Comparison of ENCODE assay signal across 9 cellular contexts in the genomic region with DNA sequence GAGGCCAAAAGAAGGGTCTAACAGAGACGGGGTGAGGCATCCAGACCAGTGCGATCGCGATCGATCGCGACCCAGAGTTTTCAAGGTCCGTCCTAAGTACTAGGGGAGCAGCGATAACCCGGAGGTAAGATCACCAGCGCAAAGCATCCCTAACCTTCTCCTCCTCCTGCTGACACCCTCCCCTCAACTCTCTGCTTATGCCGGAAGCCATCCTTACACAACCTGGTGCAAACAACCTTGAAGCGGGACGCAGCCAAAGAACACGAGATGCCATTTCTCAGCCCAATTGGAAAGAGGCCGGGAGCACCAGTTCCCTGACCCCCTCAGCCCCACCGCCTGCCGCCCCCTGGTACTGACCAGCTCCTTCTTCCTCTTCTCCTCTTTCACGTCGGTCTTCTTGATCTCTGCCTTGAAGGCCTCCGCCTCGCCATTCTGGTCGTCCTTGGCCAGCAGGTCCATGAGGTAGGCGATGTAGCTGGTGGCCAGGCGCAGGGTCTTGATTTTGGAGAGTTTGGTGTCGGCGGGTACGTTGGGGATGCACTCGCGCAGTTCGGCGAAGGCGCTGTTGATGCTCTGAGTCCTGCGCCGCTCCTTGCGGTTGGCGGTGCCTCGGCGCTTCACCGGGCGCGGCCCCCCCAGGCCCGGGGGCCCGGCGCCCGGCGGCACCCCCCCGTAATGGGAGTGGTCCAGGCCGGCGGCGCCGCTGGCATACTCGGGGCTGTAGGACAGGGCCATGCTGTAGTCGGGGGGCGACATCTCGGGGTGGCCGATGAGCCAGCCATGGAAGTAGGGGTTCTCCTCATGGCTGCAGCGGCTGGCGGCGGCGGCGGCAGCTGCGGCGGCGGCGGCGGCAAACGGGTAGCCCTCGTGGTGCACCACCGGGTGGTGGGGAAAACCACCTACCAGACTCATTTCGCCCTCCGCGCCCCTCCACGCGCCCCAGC. TPM values are rescaled to one million over a fixed set of nuclear protein-coding genes. Genes with fewer than 3 reads are reported as not detected.
A peak's percentile ranks its signal among the peaks of the same experiment; 100 is the strongest.
DNase-seq lines count a peak whose midpoint lies in the region; ATAC-seq and TF ChIP-seq lines count a peak whose summit lies in the region.
"Had no signal": no experiment of that assay in that cellular context is flagged by ENCODE, and none has a peak within 500 bp of the region (broad histone marks: within the 10 kb centered on the region; RNA-seq: fewer than 3 reads in every experiment).

No MANE protein-coding gene starts in this region.

- ATAC-seq in body of pancreas (peak; percentile 12), GM18873 (IDR thresholded peaks at IDR 0.05; ENCODE audit: low FRiP score, unreplicated experiment) (no peak), lower lobe of right lung (no peak)

- TF ChIP-seq POLR2A in body of pancreas (IDR thresholded peaks at IDR 0.05) = no peak

- H3K4me3 ChIP-seq in HL-60 (replicated peaks; ENCODE audit: insufficient read depth, low read length) (peak overlapping the region; percentile 43), body of pancreas (no peak overlapping the region), muscle layer of colon (ENCODE audit: low read depth in 1 of 2, low read length in 2 of 2) (peak overlapping the region; percentile 79 to 94), lower lobe of right lung (no peak overlapping the region)

- intact Hi-C loops in body of pancreas (cut with DNase I) = no loop called here
- intact Hi-C loops in lower lobe of right lung (cut with DNase I) = no loop called here

- TF ChIP-seq CTCF in HL-60 (IDR thresholded peaks at IDR 0.05; ENCODE audit: insufficient read depth, low read length) (no peak), body of pancreas (IDR thresholded peaks at IDR 0.05) (no peak), lower lobe of right lung (IDR thresholded peaks at IDR 0.05) (no peak)

- H3K9ac ChIP-seq in muscle layer of colon (ENCODE audit: low read length) = peak overlapping the region; percentile 99

- DNase-seq in AG08395 (ENCODE audit: low spot score) = peak; percentile 21
- DNase-seq in HL-60 (ENCODE audit: low read depth in 1 of 2, low spot score in 1 of 2) = no peak
- no peak for DNase-seq in body of pancreas
- no peak for DNase-seq in DMS153 treated with DMSO at 0.1 percent for 48 hours (lab: John Stamatoyannopoulos, UW; ENCODE audit: unreplicated experiment)
- DNase-seq in central memory CD4-positive, alpha-beta T cell = no peak
- no peak for DNase-seq in lower lobe of right lung

- no peak overlapping the region for H3K27ac ChIP-seq in HL-60 (replicated peaks)
- H3K27ac ChIP-seq in body of pancreas = peak overlapping the region in 3 of 4 donors; percentile 12 to 61 (median 44)
- peak overlapping the region; percentile 80 for H3K27ac ChIP-seq in muscle layer of colon (ENCODE audit: low read depth, low read length)
- no peak overlapping the region for H3K27ac ChIP-seq in lower lobe of right lung

- H3K27me3 ChIP-seq in HL-60 (ENCODE audit: insufficient read depth, poor library complexity, severe bottlenecking) (peaks cover 92% of the 10 kb centered on the region), body of pancreas (peaks cover 0 to 26% of the 10 kb centered on the region in 2 donors), muscle layer of colon (ENCODE audit: control insufficient read depth in 1 of 2, insufficient read depth in 2 of 2, low read length in 2 of 2) (peaks cover 0 to 8% of the 10 kb centered on the region in 2 donors), lower lobe of right lung (ENCODE audit: low read depth) (peaks cover 97% of the 10 kb centered on the region)

- H3K36me3 ChIP-seq in body of pancreas (replicated peaks in 1 of 2; ENCODE audit: insufficient read depth in 1 of 2, low read depth in 2 of 2) (no peaks in the 10 kb centered on the region), muscle layer of colon (ENCODE audit: insufficient read depth, low read length) (peaks cover 43% of the 10 kb centered on the region), lower lobe of right lung (no peaks in the 10 kb centered on the region)

- peaks cover 19% of the 10 kb centered on the region for H3K4me1 ChIP-seq in body of pancreas
- peaks cover 21% of the 10 kb centered on the region for H3K4me1 ChIP-seq in muscle layer of colon (ENCODE audit: insufficient read depth, low read length)
- H3K4me1 ChIP-seq in lower lobe of right lung = peaks cover 18% of the 10 kb centered on the region

- 3 to 9% methylated on average over 23 to 59 of the region's 75 CpGs for WGBS in body of pancreas, 2 donors

- no peaks in the 10 kb centered on the region for H3K9me3 ChIP-seq in body of pancreas
- H3K9me3 ChIP-seq in muscle layer of colon (ENCODE audit: low read length) = no peaks in the 10 kb centered on the region
- H3K9me3 ChIP-seq in lower lobe of right lung = no peaks in the 10 kb centered on the region

RNA-seq across cellular contexts. Expression of a gene that starts 1.4 kb away (rescaled TPM):
- 10 to 100 TPM in 1 of 2 donors, 1 to 10 TPM in 1; 7.3 to 11.4 TPM for total RNA-seq in body of pancreas
- total RNA-seq in lower lobe of right lung = 0.35 TPM
- total RNA-seq: T-helper 1 cell treated with Interleukin-12 subunit alpha and Interleukin-12 subunit beta and Interleukin-4 antibody, amounts not matched to agents 30 ng/mL and 1 ng/mL, for 36 hours had no signal

Comparison
In these comparisons a context has a peak if more than half of its experiments do, and no peak if none do; other contexts are left out.
1. H3K27ac ChIP-seq: peak in body of pancreas (3 of 4) and muscle layer of colon (single experiment); none in HL-60 (single experiment) and lower lobe of right lung (single experiment).
2. H3K4me3 ChIP-seq: peak in HL-60 (single experiment) and muscle layer of colon (2 of 2); none in body of pancreas (0 of 2) and lower lobe of right lung (single experiment).